In the genomic region with DNA sequence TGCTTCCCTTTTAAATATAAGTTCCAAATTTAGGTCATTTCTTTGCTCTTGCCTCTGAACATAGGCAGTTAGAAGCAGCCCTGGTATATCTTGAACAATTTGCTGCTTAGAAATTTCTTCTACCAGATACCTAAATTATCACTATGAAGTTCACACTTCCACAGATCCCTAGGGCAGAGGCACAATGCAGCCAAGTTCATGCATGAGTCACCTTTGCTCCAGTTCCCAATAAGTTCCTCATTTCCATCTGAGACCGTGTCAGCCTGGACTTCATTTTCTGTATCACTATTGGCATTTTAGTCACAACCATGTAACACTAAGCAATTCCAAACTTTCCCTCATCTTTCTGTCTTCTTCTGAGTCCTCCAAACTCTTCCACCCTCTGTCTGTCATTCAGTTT, we compare ENCODE assay signal across 1 cellular context.
TF ChIP-seq lines count a peak whose summit lies in the region.

No MANE protein-coding gene starts in this region.

TF ChIP-seq in endothelial cell of umbilical vein, 7 proteins besides CTCF, POLR2A, EP300 and RAD21:
- TF ChIP-seq GATA2 (IDR thresholded peaks at IDR 0.05; ENCODE audit: insufficient read depth, insufficient read length, low read depth, low read length): no peak
- no peak for TF ChIP-seq POLR2AphosphoS5 (IDR thresholded peaks at IDR 0.05; ENCODE audit: insufficient read depth, low read depth, low read length)
- no peak for TF ChIP-seq MYC (IDR thresholded peaks at IDR 0.05; ENCODE audit: low read depth, low read length)
- TF ChIP-seq EZH2 (IDR thresholded peaks at IDR 0.05; ENCODE audit: borderline replicate concordance, low read depth, low read length, severe bottlenecking): no peak
- TF ChIP-seq FOS (IDR thresholded peaks at IDR 0.05; ENCODE audit: borderline replicate concordance, insufficient read depth, low read length): peak; percentile 54
- TF ChIP-seq MAX (IDR thresholded peaks at IDR 0.05; ENCODE audit: insufficient read depth, insufficient read length): no peak
- TF ChIP-seq JUN (IDR thresholded peaks at IDR 0.05; ENCODE audit: borderline replicate concordance, insufficient read depth, insufficient read length, low read depth): peak; percentile 42
